ENCODE assay signal across 27 cellular contexts in the genomic region with DNA sequence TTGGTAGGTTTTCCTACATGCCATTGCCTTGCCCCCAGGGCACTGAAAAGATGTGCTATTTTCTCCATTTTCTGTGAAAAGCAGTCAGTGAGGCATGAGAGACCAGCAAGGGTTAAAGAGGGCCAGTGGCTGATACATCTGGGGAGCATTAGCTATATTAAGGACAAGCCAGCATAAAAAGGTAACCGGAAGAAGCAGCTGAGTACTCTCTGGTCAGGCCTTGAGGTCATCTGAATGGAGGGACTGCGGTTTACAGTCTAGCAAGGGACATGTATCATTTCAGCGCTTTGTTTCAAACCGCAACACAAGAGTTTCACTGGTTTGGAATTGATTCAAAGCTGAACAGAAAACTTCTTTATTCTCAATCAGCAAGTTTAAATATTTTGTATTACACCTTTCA.
"Had no signal": no experiment of that assay in that cellular context is flagged by ENCODE, and none has a peak within 500 bp of the region (broad histone marks: within the 10 kb centered on the region; RNA-seq: fewer than 3 reads in every experiment).

No MANE protein-coding gene starts in this region.

- H3K4me2 ChIP-seq: smooth muscle cell had no signal

- H3K4me3 ChIP-seq: esophagus muscularis mucosa, lower lobe of right lung, ovary, prostate gland, sigmoid colon, smooth muscle cell, stomach, thyroid gland, upper lobe of left lung, vagina had no signal

- H3K27ac ChIP-seq: esophagus muscularis mucosa, lower lobe of right lung, neutrophil, ovary, prostate gland, sigmoid colon, stomach, thyroid gland, upper lobe of left lung, vagina had no signal

- H3K9me3 ChIP-seq: esophagus muscularis mucosa, lower lobe of right lung, neutrophil, ovary, prostate gland, sigmoid colon, stomach, thyroid gland, upper lobe of left lung, vagina had no signal

- FAIRE-seq: bronchial epithelial cell had no signal

- ATAC-seq: activated CD8-positive, alpha-beta T cell treated with anti-CD3 and anti-CD28 coated beads for 36 hours; activated naive CD8-positive, alpha-beta T cell treated with anti-CD3 and anti-CD28 coated beads, Interleukin-2, amount 50 U/mL, for 24 hours; activated T-cell treated with anti-CD3 and anti-CD28 coated beads, Interleukin-2, amount 50 U/mL, for 4 hours; activated T-helper 17 cell treated with anti-CD3 and anti-CD28 coated beads, Interleukin-2, amount 50 U/mL, for 72 hours; left lobe of liver; lower lobe of right lung; stimulated activated naive B cell treated with anti-CD40 and anti-IgM and Interleukin-4, amounts not matched to agents 10 μg/mL and 1 μg/mL and 100 μg/mL, for 72 hours had no signal

- DNase-seq: activated B cell treated with CpG ODN at 0.5 μM for 24 hours; activated CD4-positive, alpha-beta T cell treated with anti-CD3 and anti-CD28 coated beads, Interleukin-2, amount 50 U/mL, for 1 hour; activated CD8-positive, alpha-beta T cell treated with anti-CD3 and anti-CD28 coated beads for 36 hours; activated naive CD8-positive, alpha-beta T cell treated with anti-CD3 and anti-CD28 coated beads, Interleukin-2, amount 50 U/mL, for 24 hours; activated T-cell treated with anti-CD3 and anti-CD28 coated beads, Interleukin-2, amount 50 U/mL, for 4 hours; amygdala; dermis blood vessel endothelial cell; effector CD4-positive, alpha-beta T cell; kidney glomerular epithelial cell; lower lobe of right lung; mesendoderm; ovary; retina; sigmoid colon; stimulated activated CD4-positive, alpha-beta T cell treated with anti-CD3 and anti-CD28 coated beads, Interleukin-1b, Interleukin-23, amount 100 ng/mL, for 48 hours; stimulated activated naive B cell treated with anti-CD40 and anti-IgM and Interleukin-4, amounts not matched to agents 10 μg/mL and 1 μg/mL and 100 μg/mL, for 72 hours; stomach; thyroid gland; upper lobe of left lung had no signal

- H3K4me1 ChIP-seq: esophagus muscularis mucosa, lower lobe of right lung, prostate gland, stomach, thyroid gland, upper lobe of left lung, vagina had no signal
